ENCODE assay signal across 8 cellular contexts in the genomic region with DNA sequence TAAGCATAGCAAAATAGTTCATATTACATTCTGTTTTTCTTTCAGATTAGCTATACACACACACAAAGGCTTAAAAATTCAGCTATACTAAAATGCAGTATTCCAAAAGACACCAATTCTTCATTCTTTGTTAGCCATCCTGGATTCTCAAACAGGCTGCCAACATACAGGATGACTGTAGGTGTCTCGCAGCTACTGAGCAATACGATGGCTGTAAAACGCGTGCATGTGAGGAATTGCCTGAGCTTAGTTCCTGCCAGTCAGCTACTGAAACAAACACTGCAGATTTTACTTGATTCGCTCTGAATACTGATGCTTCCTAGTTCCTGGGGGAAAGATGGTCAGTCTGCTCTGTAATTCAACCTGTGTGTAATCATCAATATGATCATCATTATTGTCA. TPM values are rescaled to one million over a fixed set of nuclear protein-coding genes. Genes with fewer than 3 reads are reported as not detected.
DNase-seq lines count a peak whose midpoint lies in the region; ATAC-seq and TF ChIP-seq lines count a peak whose summit lies in the region.

No MANE protein-coding gene starts in this region.

- H3K9ac ChIP-seq in BLaER1 (no peak overlapping the region), OCI-LY1 (ENCODE audit: low read length) (no peak overlapping the region)

- no peak for TF ChIP-seq EP300 in esophagus muscularis mucosa (IDR thresholded peaks at IDR 0.05)

- H3K36me3 ChIP-seq in BLaER1 = no peaks in the 10 kb centered on the region
- no peaks in the 10 kb centered on the region for H3K36me3 ChIP-seq in OCI-LY1 (ENCODE audit: insufficient read depth, low read length)
- H3K36me3 ChIP-seq in esophagus muscularis mucosa = no peaks in the 10 kb centered on the region
- no peaks in the 10 kb centered on the region for H3K36me3 ChIP-seq in tibial artery

- TF ChIP-seq CTCF in OCI-LY1 (IDR thresholded peaks at IDR 0.05; ENCODE audit: low read length) (peak; percentile 37; the same call in 1 of the 2 replicates), esophagus muscularis mucosa (IDR thresholded peaks at IDR 0.05) (peak in 2 of 3 experiments; percentile 32 to 37), tibial artery (IDR thresholded peaks at IDR 0.05) (peak; percentile 7 to 32)

- 8% methylated on average over 5 of the region's 5 CpGs for WGBS in esophagus muscularis mucosa

- no peaks in the 10 kb centered on the region for H3F3A ChIP-seq in OCI-LY1 (ENCODE audit: insufficient read depth, low read length)

- no peaks in the 10 kb centered on the region for H3K9me2 ChIP-seq in OCI-LY1 (ENCODE audit: low read depth, low read length)

- H4K20me1 ChIP-seq in BLaER1 (no peaks in the 10 kb centered on the region), OCI-LY1 (ENCODE audit: insufficient read depth, low read length) (no peaks in the 10 kb centered on the region)

- ATAC-seq in GM18909 (IDR thresholded peaks at IDR 0.05; ENCODE audit: poor library complexity, unreplicated experiment) (peak; percentile 51), GM18907 (IDR thresholded peaks at IDR 0.05; ENCODE audit: unreplicated experiment) (no peak), HG03039 (IDR thresholded peaks at IDR 0.05; ENCODE audit: unreplicated experiment) (no peak)
- ATAC-seq in activated CD4-positive, CD25-positive, alpha-beta regulatory T cell treated with anti-CD3 and anti-CD28 coated beads, Interleukin-2, amount 50 U/mL, for 24 hours = no peak

- H3K27me3 ChIP-seq in BLaER1 = no peaks in the 10 kb centered on the region
- no peaks in the 10 kb centered on the region for H3K27me3 ChIP-seq in OCI-LY1 (ENCODE audit: insufficient read depth, low read length)
- H3K27me3 ChIP-seq in esophagus muscularis mucosa = no peaks in the 10 kb centered on the region
- no peaks in the 10 kb centered on the region for H3K27me3 ChIP-seq in tibial artery

- DNase-seq in esophagus muscularis mucosa (ENCODE audit: extremely low spot score) (no peak), tibial artery (no peak)

- H3K79me2 ChIP-seq in OCI-LY1 (ENCODE audit: insufficient read depth, low read length) = no peaks in the 10 kb centered on the region

- H3K27ac ChIP-seq in BLaER1 = no peak overlapping the region
- no peak overlapping the region for H3K27ac ChIP-seq in OCI-LY1 (ENCODE audit: low read depth, low read length, poor library complexity, severe bottlenecking)
- H3K27ac ChIP-seq in esophagus muscularis mucosa (replicated peaks in 1 of 4) = no peak overlapping the region
- no peak overlapping the region for H3K27ac ChIP-seq in tibial artery

- H3K4me3 ChIP-seq in BLaER1 (no peak overlapping the region), OCI-LY1 (ENCODE audit: low read depth, low read length, poor library complexity, severe bottlenecking) (no peak overlapping the region), esophagus muscularis mucosa (no peak overlapping the region), tibial artery (no peak overlapping the region)

- H3K9me3 ChIP-seq in BLaER1 (no peaks in the 10 kb centered on the region), OCI-LY1 (ENCODE audit: low read length) (no peaks in the 10 kb centered on the region), esophagus muscularis mucosa (no peaks in the 10 kb centered on the region), tibial artery (no peaks in the 10 kb centered on the region)

- TF ChIP-seq POLR2A in esophagus muscularis mucosa (IDR thresholded peaks at IDR 0.05; ENCODE audit: low read depth) = no peak

- intact Hi-C loops in esophagus muscularis mucosa (cut with DNase I) (no loop called here), tibial artery (cut with DNase I; ENCODE audit: low total_unique reads) (no loop called here)

- H2AFZ ChIP-seq in OCI-LY1 (ENCODE audit: low read length) = no peak overlapping the region

- peaks cover 11% of the 10 kb centered on the region for H3K4me1 ChIP-seq in BLaER1
- peaks cover 13% of the 10 kb centered on the region for H3K4me1 ChIP-seq in OCI-LY1 (ENCODE audit: insufficient read depth, low read length, severe bottlenecking)
- no peaks in the 10 kb centered on the region for H3K4me1 ChIP-seq in esophagus muscularis mucosa
- no peaks in the 10 kb centered on the region for H3K4me1 ChIP-seq in tibial artery

- peak overlapping the region; percentile 17 for H3K4me2 ChIP-seq in BLaER1
- H3K4me2 ChIP-seq in OCI-LY1 (ENCODE audit: low read length) = no peak overlapping the region; the same call in 1 of the 2 replicates

RNA-seq across cellular contexts. Expression of a gene that starts 24.7 kb away (rescaled TPM):
- 10 to 100 TPM; 69.1 to 77.4 (median 72.1) TPM for total RNA-seq in esophagus muscularis mucosa
